Comparison of ENCODE assay signal across 1 cellular context in the genomic region with DNA sequence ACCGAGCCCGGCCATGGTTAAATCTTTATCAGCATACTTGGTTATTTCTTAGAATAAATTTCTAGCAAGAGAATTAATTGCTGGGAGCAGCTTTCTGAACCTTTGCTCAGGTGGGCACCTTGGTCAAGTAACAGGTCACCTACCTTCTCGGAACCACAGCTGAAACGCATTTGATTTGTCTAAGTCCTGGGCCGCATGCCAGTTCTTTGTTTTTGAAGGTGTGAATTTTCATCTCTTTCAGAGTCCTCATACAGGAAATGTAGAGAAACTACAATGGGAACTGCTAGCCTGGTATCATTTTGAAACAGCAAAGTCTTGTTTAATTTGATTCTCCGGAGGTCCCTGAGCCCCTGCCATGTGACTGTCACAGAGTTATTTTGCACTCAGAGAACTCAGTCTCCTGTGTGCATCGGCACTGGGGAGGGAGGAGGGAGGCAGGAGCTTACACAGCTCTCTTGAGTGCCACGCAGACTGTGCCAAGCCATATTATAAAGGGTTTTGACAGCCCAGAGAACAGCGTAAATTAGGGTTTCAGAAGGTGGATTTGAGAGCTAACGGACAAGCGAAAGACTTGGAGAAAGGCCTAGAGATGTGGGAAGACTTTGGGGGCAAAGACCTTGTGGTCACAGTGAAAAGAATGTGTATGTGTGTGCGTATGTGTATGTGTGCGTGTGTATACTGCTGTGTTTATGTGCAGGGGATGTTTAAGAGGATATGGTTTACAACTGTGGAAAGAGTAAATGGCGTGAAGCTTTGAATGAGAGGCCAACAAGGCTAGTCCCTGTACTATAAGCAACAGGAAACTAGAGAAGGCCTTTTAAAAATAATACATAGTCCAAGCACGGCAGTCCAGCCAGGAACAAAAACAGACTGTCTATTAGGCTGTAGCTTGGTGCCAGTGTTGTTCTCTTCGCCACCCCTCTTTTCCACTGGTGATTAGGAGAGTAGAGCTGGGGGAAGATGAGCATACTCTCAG.
TF ChIP-seq lines count a peak whose summit lies in the region.

No MANE protein-coding gene starts in this region.

TF ChIP-seq in K562, 482 proteins besides CTCF, POLR2A, EP300 and RAD21 (continued from another document):
- no peak for TF ChIP-seq TBL1XR1 (IDR thresholded peaks at IDR 0.05; ENCODE audit: low read length in 2 of 2)
